In genomic region chr4:104596189-104596588, GRCh38 we compare ENCODE assay signal across 15 cellular contexts.
DNase-seq lines count a peak whose midpoint lies in the region; ATAC-seq, FAIRE-seq and TF ChIP-seq lines count a peak whose summit lies in the region.
"Had no signal": no experiment of that assay in that cellular context is flagged by ENCODE, and none has a peak within 500 bp of the region (broad histone marks: within the 10 kb centered on the region; RNA-seq: fewer than 3 reads in every experiment).

No MANE protein-coding gene starts in this region.

- no peaks in the 10 kb centered on the region for H3K36me3 Mint-ChIP-seq in HFFc6 (ENCODE audit: low read depth)
- H3K36me3 Mint-ChIP-seq: CD4-positive, CD25-positive, alpha-beta regulatory T cell had no signal

- no peaks in the 10 kb centered on the region for H3K36me3 ChIP-seq in right lobe of liver
- no peaks in the 10 kb centered on the region for H3K36me3 ChIP-seq in HepG2 (replicated peaks in 1 of 2; ENCODE audit: control insufficient read depth in 1 of 2, insufficient read depth in 2 of 2, low read length in 2 of 2)
- no peaks in the 10 kb centered on the region for H3K36me3 ChIP-seq in small intestine (ENCODE audit: control insufficient read depth in 2 of 2, insufficient read depth in 2 of 2, low read length in 2 of 2)
- H3K36me3 ChIP-seq: BLaER1 treated with 17β-estradiol and CSF1 and Interleukin-3, amounts not matched to agents 10 nM and 100 nM had no signal

- no peak overlapping the region for H3K4me3 Mint-ChIP-seq in HFFc6
- H3K4me3 Mint-ChIP-seq: CD4-positive, CD25-positive, alpha-beta regulatory T cell had no signal

- H3K9me3 ChIP-seq in right lobe of liver (no peaks in the 10 kb centered on the region), HepG2 (ENCODE audit: low read length) (no peaks in the 10 kb centered on the region), small intestine (ENCODE audit: control insufficient read depth, low read depth) (no peaks in the 10 kb centered on the region)
- H3K9me3 ChIP-seq: BLaER1 treated with 17β-estradiol and CSF1 and Interleukin-3, amounts not matched to agents 10 nM and 100 nM had no signal

- H3K79me2 ChIP-seq in HepG2 (ENCODE audit: insufficient read depth, low read length): no peaks in the 10 kb centered on the region

- intact Hi-C loops in right lobe of liver (cut with DNase I): no loop called here
- intact Hi-C loops in HepG2 (cut with micrococcal nuclease; ENCODE audit: unreplicated experiment): no loop called here

- in situ Hi-C loops in HepG2 (cut with HindIII; ENCODE audit: extremely low pct_ligation_motif_present, low pct_unique_long_range_greater_than_20kb): no loop called here

- peak; percentile 52 to 80 (median 61) for ATAC-seq in right lobe of liver
- ATAC-seq in HepG2: no peak
- ATAC-seq in HG03432 (IDR thresholded peaks at IDR 0.05; ENCODE audit: unreplicated experiment): no peak

- no peak overlapping the region for H3K4me2 ChIP-seq in HepG2 (ENCODE audit: low read depth, low read length)
- H3K4me2 ChIP-seq: BLaER1 treated with 17β-estradiol and CSF1 and Interleukin-3, amounts not matched to agents 10 nM and 100 nM had no signal

- H3K9ac ChIP-seq in HepG2 (ENCODE audit: insufficient read depth, low read depth, low read length): no peak overlapping the region
- H3K9ac ChIP-seq: BLaER1 treated with 17β-estradiol and CSF1 and Interleukin-3, amounts not matched to agents 10 nM and 100 nM; GM23248 had no signal

- no peak for TF ChIP-seq POLR2A in right lobe of liver (IDR thresholded peaks at IDR 0.05)
- no peak for TF ChIP-seq POLR2A in HepG2 (IDR thresholded peaks at IDR 0.05; ENCODE audit: insufficient read depth in 1 of 2, low read depth in 2 of 2, low read length in 2 of 2)

- POLR2A ChIA-PET in HepG2 (lab: Yijun Ruan, JAX): no interaction called here

- no peak overlapping the region for H3K27ac Mint-ChIP-seq in HFFc6
- H3K27ac Mint-ChIP-seq: CD4-positive, CD25-positive, alpha-beta regulatory T cell had no signal

- H3K27me3 ChIP-seq in right lobe of liver (no peaks in the 10 kb centered on the region), HepG2 (ENCODE audit: control insufficient read depth in 1 of 2, insufficient read depth in 2 of 2, low read length in 2 of 2) (no peaks in the 10 kb centered on the region; a peak in 1 of 5 replicates), small intestine (ENCODE audit: control insufficient read depth in 2 of 2, insufficient read depth in 2 of 2, low read length in 2 of 2) (no peaks in the 10 kb centered on the region)
- H3K27me3 ChIP-seq: BLaER1 treated with 17β-estradiol and CSF1 and Interleukin-3, amounts not matched to agents 10 nM and 100 nM had no signal

- FAIRE-seq in HepG2 (lab: Jason Lieb, UNC): no peak
- FAIRE-seq in small intestine (lab: Jason Lieb, UNC): no peak
- FAIRE-seq: GM18507, HTR-8/SVneo had no signal

- no peaks in the 10 kb centered on the region for H3K4me1 Mint-ChIP-seq in HFFc6 (ENCODE audit: low read depth)
- H3K4me1 Mint-ChIP-seq: CD4-positive, CD25-positive, alpha-beta regulatory T cell had no signal

- TF ChIP-seq CTCF in right lobe of liver (IDR thresholded peaks at IDR 0.05): no peak
- no peak for TF ChIP-seq CTCF in HepG2 (CRISPR knock-in tag; IDR thresholded peaks at IDR 0.05)
- no peak for TF ChIP-seq CTCF in HFFc6 (IDR thresholded peaks at IDR 0.05)

- no peak for TF ChIP-seq EP300 in HepG2 (IDR thresholded peaks at IDR 0.05; ENCODE audit: low read depth in 2 of 2, low read length in 2 of 2)
- no peak for TF ChIP-seq EP300 in HepG2 (CRISPR knock-in tag; IDR thresholded peaks at IDR 0.05; ENCODE audit: borderline replicate concordance)

- H3K27ac ChIP-seq in right lobe of liver (peak overlapping the region in 1 of 3 donors; percentile 12), HepG2 (ENCODE audit: extremely low read length, insufficient read depth, low read length) (no peak overlapping the region), small intestine (ENCODE audit: low read depth in 1 of 2, low read length in 1 of 2) (no peak overlapping the region)
- H3K27ac ChIP-seq: BLaER1 treated with 17β-estradiol and CSF1 and Interleukin-3, amounts not matched to agents 10 nM and 100 nM; GM23248 had no signal

- no peaks in the 10 kb centered on the region; the same call in 1 of the 2 replicates for H3K27me3 Mint-ChIP-seq in HFFc6 (ENCODE audit: insufficient read depth)
- H3K27me3 Mint-ChIP-seq: CD4-positive, CD25-positive, alpha-beta regulatory T cell had no signal

- H3K4me1 ChIP-seq in right lobe of liver (no peaks in the 10 kb centered on the region), HepG2 (ENCODE audit: insufficient read depth, low read length) (no peaks in the 10 kb centered on the region), small intestine (ENCODE audit: control insufficient read depth in 2 of 2, insufficient read depth in 1 of 2, low read depth in 1 of 2, low read length in 1 of 2) (no peaks in the 10 kb centered on the region)
- H3K4me1 ChIP-seq: BLaER1 treated with 17β-estradiol and CSF1 and Interleukin-3, amounts not matched to agents 10 nM and 100 nM had no signal

- DNase-seq in NCI-H1092 treated with DMSO at 0.1 percent for 48 hours (lab: John Stamatoyannopoulos, UW): peak; percentile 38
- no peak for DNase-seq in NCI-H1092 (lab: John Stamatoyannopoulos, UW)
- DNase-seq in right lobe of liver: no peak
- no peak for DNase-seq in HepG2 (ENCODE audit: low spot score)
- DNase-seq in RPMI7951 (ENCODE audit: low read depth): peak; percentile 4
- peak; percentile 52 for DNase-seq in small intestine
- DNase-seq in HFFc6: no peak
- DNase-seq: 8988T; CD4-positive, CD25-positive, alpha-beta regulatory T cell; GM23248; H7 had no signal

- CTCF ChIA-PET in HepG2 (lab: Yijun Ruan, JAX; ENCODE audit: low intra/inter-chr PET ratio, low total read pairs): no interaction called here

- H3K9me3 Mint-ChIP-seq in HFFc6: peaks cover 30% of the 10 kb centered on the region

- BruUV-seq in HepG2 (replicated peaks; lab: Mats Ljungman, UMichigan): no TSS peak

- 20% methylated on average over 5 of the region's 5 CpGs for WGBS in right lobe of liver (ENCODE audit: insufficient coverage, low coverage, low lambda C conversion rate, missing lambda C conversion rate)
- 36% methylated on average over 5 of the region's 5 CpGs for WGBS in HepG2 (ENCODE audit: low lambda C conversion rate)
- WGBS in small intestine, 3 donors: 10 to 49% (median 25%) methylated on average over 5 of the region's 5 CpGs

- TF ChIP-seq RAD21 in HepG2 (CRISPR knock-in tag; IDR thresholded peaks at IDR 0.05): no peak

- H2AFZ ChIP-seq in HepG2 (ENCODE audit: low read length): no peak overlapping the region
- H2AFZ ChIP-seq: GM23248 had no signal

- H3K4me3 ChIP-seq in right lobe of liver: peak overlapping the region in 2 of 3 donors; percentile 14 to 21
- H3K4me3 ChIP-seq in HepG2 (replicated peaks in 1 of 3; ENCODE audit: insufficient read depth in 1 of 3, low read depth in 2 of 3, low read length in 3 of 3): no peak overlapping the region
- no peak overlapping the region for H3K4me3 ChIP-seq in small intestine (ENCODE audit: low read depth in 1 of 2, low read length in 2 of 2)
- H3K4me3 ChIP-seq: BLaER1 treated with 17β-estradiol and CSF1 and Interleukin-3, amounts not matched to agents 10 nM and 100 nM; GM23248 had no signal

- H4K20me1 ChIP-seq in HepG2 (ENCODE audit: insufficient read depth, low read length): no peaks in the 10 kb centered on the region
- H4K20me1 ChIP-seq: BLaER1 treated with 17β-estradiol and CSF1 and Interleukin-3, amounts not matched to agents 10 nM and 100 nM had no signal

Comparison
In these comparisons a context has a peak if more than half of its experiments do, and no peak if none do; other contexts are left out.
1. DNase-seq: peak in NCI-H1092 treated with DMSO at 0.1 percent for 48 hours (single experiment), RPMI7951 (single experiment) and small intestine (single experiment); none in NCI-H1092 (single experiment), right lobe of liver (0 of 3), HepG2 (single experiment) and HFFc6 (single experiment).
2. ATAC-seq: peak in right lobe of liver (4 of 4); none in HepG2 (single experiment) and HG03432 (single experiment).
3. H3K4me3 ChIP-seq: peak in right lobe of liver (2 of 3); none in HepG2 (0 of 3) and small intestine (0 of 2).